In the genomic region with DNA sequence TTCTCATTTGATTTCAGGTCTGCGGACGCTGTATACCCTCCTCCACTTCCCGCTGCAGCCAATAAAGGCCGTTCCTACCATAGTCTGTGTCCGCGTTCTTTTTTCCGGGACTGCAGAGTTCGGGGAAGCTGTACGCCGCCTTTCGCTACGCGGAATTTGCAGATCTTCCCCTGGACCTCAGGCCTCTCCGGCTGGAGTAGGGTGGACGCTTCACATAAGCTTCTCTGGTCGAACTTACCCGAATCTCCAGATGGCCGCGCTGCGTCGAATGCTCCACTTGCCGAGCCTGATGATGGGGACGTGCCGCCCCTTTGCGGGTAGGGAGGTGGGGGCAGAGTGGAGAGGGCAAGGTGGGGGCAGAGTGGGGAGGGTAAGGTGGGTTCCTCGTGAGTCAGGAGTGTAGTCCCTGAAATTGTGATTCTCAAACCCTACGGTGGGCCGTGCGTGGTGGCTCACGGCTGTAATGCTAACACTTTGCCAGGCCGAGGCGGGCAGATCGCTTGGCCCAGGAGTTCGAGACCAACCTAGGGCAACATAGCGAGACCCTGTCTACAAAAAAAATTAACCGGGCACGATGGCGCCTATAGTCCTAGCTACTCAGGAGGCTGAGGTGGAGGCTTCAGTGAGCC, we compare ENCODE assay signal across 8 cellular contexts. TPM values are rescaled to one million over a fixed set of nuclear protein-coding genes. Genes with fewer than 3 reads are reported as not detected.
DNase-seq lines count a peak whose midpoint lies in the region; ATAC-seq and TF ChIP-seq lines count a peak whose summit lies in the region.

No MANE protein-coding gene starts in this region.

- H4K5ac ChIP-seq in IMR-90 (ENCODE audit: low read depth, low read length), result peak overlapping the region; percentile 6; the same call in 1 of the 2 replicates

- peaks cover 9% of the 10 kb centered on the region for H3K9me1 ChIP-seq in IMR-90 (ENCODE audit: insufficient read depth, low read length)

- DNase-seq in BE2C (peak; percentile 24), IMR-90 (peak; percentile 66), cerebellum (ENCODE audit: low spot score) (peak; percentile 70), retina (no peak)
- peak; percentile 57 for DNase-seq in activated CD4-positive, CD25-positive, alpha-beta regulatory T cell treated with anti-CD3 and anti-CD28 coated beads, Interleukin-2, amount 50 U/mL, for 72 hours
- DNase-seq in stimulated activated CD8-positive, alpha-beta memory T cell treated with anti-CD3 and anti-CD28 coated beads, Interleukin-12 subunit alpha, Interleukin-12 subunit beta, amount 100 ng/mL, for 1 hour (ENCODE audit: low read depth), result peak; percentile 49

- H2BK15ac ChIP-seq in IMR-90 (ENCODE audit: low read depth, low read length), result no peak overlapping the region

- H3K56ac ChIP-seq in IMR-90 (ENCODE audit: extremely low read depth, insufficient read depth, low read length), result peak overlapping the region; percentile 67

- H3K18ac ChIP-seq in IMR-90 (ENCODE audit: low read depth, low read length), result no peak overlapping the region

- peak overlapping the region; percentile 89 for H3K23ac ChIP-seq in IMR-90 (ENCODE audit: low read depth, low read length)

- dilution Hi-C loops in IMR-90 (cut with HindIII; ENCODE audit: low sequenced_read_pairs, unreplicated experiment), result no loop called here

- H2AFZ ChIP-seq in IMR-90 (replicated peaks; ENCODE audit: low read length, poor library complexity), result peak overlapping the region; percentile 74

- H3K4ac ChIP-seq in IMR-90 (ENCODE audit: low read depth, low read length), result peak overlapping the region; percentile 91

- intact Hi-C loops in IMR-90 (cut with micrococcal nuclease), result no loop called here

- no peak for TF ChIP-seq RAD21 in IMR-90 (IDR thresholded peaks at IDR 0.05; ENCODE audit: low read length)
- TF ChIP-seq RAD21 in liver (IDR thresholded peaks at IDR 0.05), result no peak

- H3K36me3 ChIP-seq in BE2C (peaks cover 27% of the 10 kb centered on the region), IMR-90 (ENCODE audit: control insufficient read depth, insufficient read depth, low read length) (peaks cover 15% of the 10 kb centered on the region), liver (ENCODE audit: control insufficient read depth in 4 of 4, insufficient read depth in 3 of 4, low read depth in 1 of 4, low read length in 3 of 4) (peaks cover 3 to 10% (median 6%) of the 10 kb centered on the region in 4 donors)

- POLR2A ChIA-PET in IMR-90 (lab: Charles Lee; ENCODE audit: unreplicated experiment), result interaction anchor here (0.5 to 1.6 kb wide), 8 partner anchors 11 to 313 kb away, joined by 3 to 10 read pairs (median 4); partner anchors contain the start of genes EEF1G, INTS5, MTA2 and UBXN1

- WGBS in IMR-90 (ENCODE audit: extremely low coverage in 2 of 2, insufficient read length in 1 of 2), 2 experiments, result 3% methylated on average over 25 of the region's 38 CpGs; no CpG with 5 or more reads in 1 of the 2 experiments
- 5% methylated on average over 38 of the region's 38 CpGs for WGBS in liver

- H4K91ac ChIP-seq in IMR-90 (ENCODE audit: insufficient read depth, low read depth, low read length), result peak overlapping the region; percentile 82

- peak overlapping the region; percentile 93 for H2AK5ac ChIP-seq in IMR-90 (ENCODE audit: low read depth, low read length)

- peak; percentile 10; the same call in 1 of the 2 replicates for TF ChIP-seq POLR2A in IMR-90 (IDR thresholded peaks at IDR 0.05; ENCODE audit: low read depth, low read length)

- TF ChIP-seq CTCF in BE2C (IDR thresholded peaks at IDR 0.05; ENCODE audit: low read depth, low read length), result no peak
- TF ChIP-seq CTCF in IMR-90 (conservative IDR thresholded peaks at IDR 0.05; ENCODE audit: low read depth, low read length), result no peak
- no peak for TF ChIP-seq CTCF in liver (IDR thresholded peaks at IDR 0.05; ENCODE audit: low read depth, low read length, missing input control)

- ATAC-seq in GM21360 (IDR thresholded peaks at IDR 0.05; ENCODE audit: unreplicated experiment), result peak; percentile 13
- ATAC-seq in IMR-90 (ENCODE audit: low read depth), result peak; percentile 27

- H3K4me2 ChIP-seq in IMR-90 (ENCODE audit: low read depth, low read length), result peak overlapping the region; percentile 88

- H3K4me1 ChIP-seq in BE2C (no peaks in the 10 kb centered on the region), IMR-90 (ENCODE audit: control insufficient read depth, insufficient read depth, low read length) (peaks cover 8% of the 10 kb centered on the region), liver (ENCODE audit: control insufficient read depth in 4 of 4, insufficient read depth in 4 of 4, low read length in 3 of 4) (peaks cover 13 to 38% (median 29%) of the 10 kb centered on the region in 4 donors)

- H4K8ac ChIP-seq in IMR-90 (ENCODE audit: low read depth in 2 of 2, low read length in 2 of 2), result peak overlapping the region; percentile 66 to 69

- peak overlapping the region; percentile 99 for H2AK9ac ChIP-seq in IMR-90 (replicated peaks; ENCODE audit: low read depth, low read length, poor library complexity)

- H3K14ac ChIP-seq in IMR-90 (replicated peaks; ENCODE audit: low read depth, low read length), result peak overlapping the region; percentile 95

- H2BK20ac ChIP-seq in IMR-90 (ENCODE audit: low read depth, low read length), result no peak overlapping the region

- H3K9ac ChIP-seq in IMR-90 (ENCODE audit: low read depth, low read length) (peak overlapping the region; percentile 79), liver (ENCODE audit: low read depth in 1 of 2, low read length in 2 of 2) (peak overlapping the region; percentile 68 to 90)

- H3K9me3 ChIP-seq in BE2C (no peaks in the 10 kb centered on the region), IMR-90 (ENCODE audit: control insufficient read depth, insufficient read depth, low read length) (no peaks in the 10 kb centered on the region), liver (ENCODE audit: control insufficient read depth in 4 of 4, low read length in 3 of 4) (no peaks in the 10 kb centered on the region)

- H3K27me3 ChIP-seq in BE2C, result no peaks in the 10 kb centered on the region
- no peaks in the 10 kb centered on the region for H3K27me3 ChIP-seq in IMR-90 (ENCODE audit: control insufficient read depth, insufficient read depth, low read length)
- H3K27me3 ChIP-seq in liver (ENCODE audit: control insufficient read depth in 4 of 4, insufficient read depth in 4 of 4, low read length in 3 of 4), result no peaks in the 10 kb centered on the region

- H3K27ac ChIP-seq in IMR-90 (ENCODE audit: insufficient read depth, low read length) (peak overlapping the region; percentile 68), liver (ENCODE audit: low read depth in 1 of 2, low read length in 2 of 2) (peak overlapping the region; percentile 85 to 89)

- CTCF ChIA-PET in IMR-90 (lab: Yijun Ruan, JAX), result interaction anchor here (0.6 to 1.4 kb wide), 4 partner anchors 13 to 219 kb away, joined by 3 to 4 read pairs (median 3); partner anchors contain the start of gene INTS5

- H3K4me3 ChIP-seq in BE2C (ENCODE audit: low read depth, low read length) (peak overlapping the region; percentile 93), IMR-90 (ENCODE audit: insufficient read depth, low read depth, low read length) (peak overlapping the region; percentile 73), liver (ENCODE audit: low read depth in 1 of 3, low read length in 3 of 3) (peak overlapping the region; percentile 82 to 97 (median 96))

- in situ Hi-C loops in IMR-90 (cut with MboI; ENCODE audit: low sequenced_read_pairs), result no loop called here

- BruUV-seq in IMR-90 (replicated peaks; lab: Mats Ljungman, UMichigan), result no TSS peak

- H4K20me1 ChIP-seq in IMR-90 (ENCODE audit: insufficient read depth, low read length), result peaks cover 18% of the 10 kb centered on the region

- H2BK120ac ChIP-seq in IMR-90 (ENCODE audit: low read depth, low read length), result 0 out of 2 replicates have a peak overlapping the region, but pooled peaks have one; percentile 3

- H2BK5ac ChIP-seq in IMR-90 (ENCODE audit: low read depth, low read length, poor library complexity, severe bottlenecking), result peak overlapping the region; percentile 41

- H3K79me1 ChIP-seq in IMR-90 (ENCODE audit: low read depth in 1 of 2, low read length in 2 of 2), result peaks cover 33 to 59% of the 10 kb centered on the region in 2 experiments

RNA-seq across cellular contexts. Expression of gene CSKMT, which starts 0.6 kb away (rescaled TPM):
- polyA plus RNA-seq in BE2C (2012; ENCODE audit: insufficient read depth, insufficient read length, low read depth), result 12.9 TPM
- total RNA-seq in IMR-90 (2012; rRNA removed) (6.4 and 7.9 TPM in 2 replicates), cerebellum (9.6 TPM), liver (1 to 10 TPM; 1.8 to 2.5 TPM)
- polyA plus RNA-seq in IMR-90 (2012; rRNA removed) (5.3 and 6.2 TPM in 2 replicates), liver (1 to 10 TPM; 2.1 to 2.4 TPM)
- polyA plus RNA-seq in IMR-90 (2012; cell fraction: cytosol; rRNA removed), result 6.5 and 11.8 TPM in 2 replicates
- 13.4 and 16.5 TPM in 2 replicates for polyA plus RNA-seq in IMR-90 (2012; cell fraction: nucleus; rRNA removed; ENCODE audit: low replicate concordance)

RNA-seq across cellular contexts. Expression of gene C11orf98, which starts 0.7 kb away (rescaled TPM):
- 69.4 TPM for polyA plus RNA-seq in BE2C (2012; ENCODE audit: insufficient read depth, insufficient read length, low read depth)
- total RNA-seq in IMR-90 (2012; rRNA removed), result 41.2 and 53.6 TPM in 2 replicates
- 62.3 and 68.9 TPM in 2 replicates for polyA plus RNA-seq in IMR-90 (2012; rRNA removed)
- 58.4 and 136 TPM in 2 replicates for polyA plus RNA-seq in IMR-90 (2012; cell fraction: cytosol; rRNA removed)
- 41.9 and 62.6 TPM in 2 replicates for polyA plus RNA-seq in IMR-90 (2012; cell fraction: nucleus; rRNA removed; ENCODE audit: low replicate concordance)
- total RNA-seq in cerebellum, result 14.1 TPM
- 10 to 100 TPM; 16.5 to 17.7 TPM for total RNA-seq in liver
- polyA plus RNA-seq in liver, result 10 to 100 TPM; 43.8 to 49.9 TPM

RNA-seq across cellular contexts. Expression of gene UQCC3, which starts 5.7 kb away (rescaled TPM):
- polyA plus RNA-seq in BE2C (2012; ENCODE audit: insufficient read depth, insufficient read length, low read depth), result 51.5 TPM
- 5.7 and 6.7 TPM in 2 replicates for total RNA-seq in IMR-90 (2012; rRNA removed)
- polyA plus RNA-seq in IMR-90 (2012; rRNA removed), result 9.7 and 13.7 TPM in 2 replicates
- 26.4 and 54.0 TPM in 2 replicates for polyA plus RNA-seq in IMR-90 (2012; cell fraction: cytosol; rRNA removed)
- 5.4 and 6.0 TPM in 2 replicates for polyA plus RNA-seq in IMR-90 (2012; cell fraction: nucleus; rRNA removed; ENCODE audit: low replicate concordance)
- 3.1 TPM for total RNA-seq in cerebellum
- total RNA-seq in liver, result 1 to 10 TPM; 2.9 to 6.3 TPM
- polyA plus RNA-seq in liver, result 10 to 100 TPM in 1 of 2 donors, 1 to 10 TPM in 1; 7.0 to 12.2 TPM

RNA-seq across cellular contexts. Expression of gene LBHD1, which starts 6.3 kb away (rescaled TPM):
- 2.6 TPM for polyA plus RNA-seq in BE2C (2012; ENCODE audit: insufficient read depth, insufficient read length, low read depth)
- total RNA-seq in IMR-90 (2012; rRNA removed), result 1.4 and 1.6 TPM in 2 replicates
- 2.9 and 4.0 TPM in 2 replicates for polyA plus RNA-seq in IMR-90 (2012; rRNA removed)
- polyA plus RNA-seq in IMR-90 (2012; cell fraction: cytosol; rRNA removed), result 1.3 and 2.4 TPM in 2 replicates
- 10.3 and 19.2 TPM in 2 replicates for polyA plus RNA-seq in IMR-90 (2012; cell fraction: nucleus; rRNA removed; ENCODE audit: low replicate concordance)
- total RNA-seq in cerebellum, result 5.1 TPM
- total RNA-seq in liver, result 1 to 10 TPM; 3.5 to 4.4 TPM
- polyA plus RNA-seq in liver, result 1 to 10 TPM; 1.6 to 3.4 TPM

RNA-seq across cellular contexts. Expression of gene INTS5, which starts 12.6 kb away (rescaled TPM):
- polyA plus RNA-seq in BE2C (2012; ENCODE audit: insufficient read depth, insufficient read length, low read depth), result 16.8 TPM
- total RNA-seq in IMR-90 (2012; rRNA removed) (8.9 and 11.8 TPM in 2 replicates), cerebellum (12.6 TPM), liver (10 to 100 TPM; 12.7 to 17.5 TPM)
- polyA plus RNA-seq in IMR-90 (2012; rRNA removed) (14.7 and 14.8 TPM in 2 replicates), liver (10 to 100 TPM in 1 of 2 donors, 1 to 10 TPM in 1; 6.5 to 14.6 TPM)
- 13.8 and 17.1 TPM in 2 replicates for polyA plus RNA-seq in IMR-90 (2012; cell fraction: cytosol; rRNA removed)
- 3.9 and 10.1 TPM in 2 replicates for polyA plus RNA-seq in IMR-90 (2012; cell fraction: nucleus; rRNA removed; ENCODE audit: low replicate concordance)
